Comparison of ENCODE assay signal across 1 cellular context in the genomic region with DNA sequence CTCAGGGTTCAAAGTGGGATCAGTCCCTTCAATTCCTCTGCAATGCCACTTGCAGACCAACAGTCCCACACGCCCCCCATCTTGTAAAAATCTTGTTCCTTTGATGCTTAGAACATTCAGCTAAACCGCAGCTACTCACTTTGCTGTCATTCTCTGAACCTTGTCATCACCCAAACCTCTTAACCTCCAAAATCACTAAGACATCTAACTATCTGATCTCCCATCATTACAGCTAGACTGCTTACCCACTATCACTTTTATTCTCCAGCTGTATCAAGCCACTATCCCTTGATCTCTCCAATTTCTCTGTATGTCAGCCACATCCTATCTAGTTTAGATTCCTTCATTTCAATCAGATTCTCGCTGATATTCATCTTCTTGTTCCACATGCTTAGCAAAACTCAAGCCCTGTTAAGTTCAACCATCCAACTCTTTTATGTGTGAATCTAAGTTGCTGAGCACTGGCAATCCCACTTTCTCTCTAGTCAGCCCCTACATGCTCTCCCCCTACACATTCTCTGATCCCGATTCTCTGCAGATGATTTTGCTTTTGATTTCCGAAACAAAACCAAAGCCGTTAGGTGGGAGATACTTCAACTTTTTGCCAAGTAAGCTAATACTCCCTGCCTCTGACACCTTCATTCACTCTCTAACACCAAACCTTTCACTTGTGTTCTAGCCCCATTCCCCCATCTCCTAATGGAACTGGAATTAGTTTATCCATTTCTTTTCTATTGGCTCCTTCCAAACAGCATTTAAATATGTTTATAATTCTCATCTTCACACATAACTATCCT.
A peak's percentile ranks its signal among the peaks of the same experiment; 100 is the strongest.
TF ChIP-seq lines count a peak whose summit lies in the region.

No MANE protein-coding gene starts in this region.

TF ChIP-seq in A549, 52 proteins besides CTCF, POLR2A, EP300 and RAD21:
- TF ChIP-seq MAFK (IDR thresholded peaks at IDR 0.05; ENCODE audit: partially characterized antibody) = peak; percentile 71
- TF ChIP-seq HDAC2 (IDR thresholded peaks at IDR 0.05) = no peak
